ENCODE assay signal across 25 cellular contexts in the genomic region with DNA sequence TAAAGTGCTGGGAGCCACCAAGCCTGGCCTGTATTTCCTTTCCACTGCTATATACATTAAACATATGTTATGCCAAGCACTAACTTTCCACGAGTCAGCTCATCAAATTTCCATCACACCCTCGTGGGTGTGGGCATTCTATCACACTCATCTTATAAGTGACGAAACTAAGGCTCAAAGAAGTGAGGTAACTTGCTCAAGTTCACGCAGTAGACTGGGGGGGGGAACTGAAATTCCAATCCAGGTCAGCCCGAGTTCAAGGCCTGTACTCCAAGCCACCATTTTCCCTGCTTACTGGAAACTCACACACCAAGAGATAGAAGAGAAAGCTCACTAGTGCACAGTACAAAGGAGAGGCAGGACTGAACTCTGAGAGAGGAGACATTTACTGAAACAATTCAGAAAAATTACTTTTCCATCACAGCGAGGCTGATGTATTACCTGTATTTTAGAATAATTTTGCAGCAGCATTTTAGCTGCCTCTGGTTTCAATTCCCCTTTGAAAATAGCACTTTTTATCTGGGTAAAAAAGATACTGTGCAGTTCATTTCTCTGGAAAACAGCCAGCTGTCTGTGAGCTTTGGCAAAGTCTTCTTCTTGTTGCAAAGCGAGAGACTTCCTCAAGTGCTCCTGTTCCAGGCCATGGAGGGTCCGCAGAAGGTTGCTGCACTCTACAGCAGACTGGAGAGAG.
"Had no signal": no experiment of that assay in that cellular context is flagged by ENCODE, and none has a peak within 500 bp of the region (broad histone marks: within the 10 kb centered on the region; RNA-seq: fewer than 3 reads in every experiment).

No MANE protein-coding gene starts in this region.

- H3K4me3 ChIP-seq: breast epithelium, colonic mucosa, heart left ventricle, lower lobe of right lung, mucosa of descending colon, ovary, right lobe of liver, uterus had no signal

- H3K4me1 ChIP-seq: breast epithelium, colonic mucosa, heart left ventricle, lower lobe of right lung, right lobe of liver, uterus had no signal

- H3K27me3 ChIP-seq: breast epithelium, colonic mucosa, heart left ventricle, neutrophil, ovary, right lobe of liver, uterus had no signal

- H3K9me3 ChIP-seq: colonic mucosa, lower lobe of right lung, mucosa of descending colon, neutrophil, ovary, right lobe of liver, uterus had no signal

- H3K36me3 ChIP-seq: colonic mucosa, neutrophil, ovary, right lobe of liver, uterus had no signal

- ATAC-seq: activated naive CD8-positive, alpha-beta T cell treated with anti-CD3 and anti-CD28 coated beads, Interleukin-2, amount 50 U/mL, for 24 hours; activated T-cell treated with anti-CD3 and anti-CD28 coated beads, Interleukin-2, amount 50 U/mL, for 4 hours; heart left ventricle; left lobe of liver; mucosa of descending colon; right lobe of liver; stimulated activated effector memory CD8-positive, alpha-beta T cell treated with anti-CD3 and anti-CD28 coated beads, Interleukin-12 subunit alpha, Interleukin-12 subunit beta, amount 100 ng/mL, for 72 hours; T-helper 17 cell; WTC11 had no signal

- DNase-seq: activated CD4-positive, alpha-beta memory T cell treated with anti-CD3 and anti-CD28 coated beads, Interleukin-2, amount 10 ng/mL, durations not matched to agents 7 days and 5 days; activated CD4-positive, alpha-beta T cell treated with anti-CD3 and anti-CD28 coated beads for 1 hour; activated CD4-positive, alpha-beta T cell treated with anti-CD3 and anti-CD28 coated beads, Interleukin-2, amount 10 ng/mL, durations not matched to agents 7 days and 5 days; activated naive CD8-positive, alpha-beta T cell treated with anti-CD3 and anti-CD28 coated beads, Interleukin-2, amount 50 U/mL, for 24 hours; activated T-cell treated with anti-CD3 and anti-CD28 coated beads, Interleukin-2, amount 50 U/mL, for 4 hours; colonic mucosa; effector memory CD4-positive, alpha-beta T cell; foreskin fibroblast; heart left ventricle; hypothalamus; immature natural killer cell; lower lobe of right lung; mesenchymal stem cell; mucosa of descending colon; right lobe of liver; stimulated activated CD4-positive, alpha-beta T cell treated with anti-CD3 and anti-CD28 coated beads, Interleukin-4, amount 100 ng/mL, for 1 hour; T-helper 17 cell; T1000; uterus had no signal

- H3K27ac ChIP-seq: breast epithelium, colonic mucosa, heart left ventricle, lower lobe of right lung, neutrophil, ovary, right lobe of liver, uterus had no signal
